Comparison of ENCODE assay signal across 8 cellular contexts in genomic region chr3:184175981-184176376, GRCh38. TPM values are rescaled to one million over a fixed set of nuclear protein-coding genes. Genes with fewer than 3 reads are reported as not detected.
DNase-seq lines count a peak whose midpoint lies in the region; ATAC-seq, FAIRE-seq and TF ChIP-seq lines count a peak whose summit lies in the region.

No MANE protein-coding gene starts in this region.

- H3K36me3 ChIP-seq in HCT116 (ENCODE audit: control insufficient read depth in 1 of 2, insufficient read depth in 2 of 2, low read length in 2 of 2) (peaks cover 28 to 42% of the 10 kb centered on the region in 2 experiments), hepatocyte (replicated peaks; ENCODE audit: insufficient read depth, low read depth) (peaks cover 7% of the 10 kb centered on the region), small intestine (ENCODE audit: control insufficient read depth in 2 of 2, insufficient read depth in 2 of 2, low read length in 2 of 2) (peaks cover 10 to 13% of the 10 kb centered on the region in 2 donors)

- no peak for TF ChIP-seq POLR2A in HCT116 (IDR thresholded peaks at IDR 0.05; ENCODE audit: borderline replicate concordance, extremely low read depth, insufficient read depth, insufficient read length)

- CTCF ChIA-PET in HCT116 (lab: Charles Lee), result interaction anchor here (0.6 to 1.6 kb wide), 3 partner anchors 10 to 280 kb away, joined by 4 to 5 read pairs (median 4); partner anchors contain the start of genes ABCF3 and EEF1AKMT4
- CTCF ChIA-PET in activated CD4-positive, alpha-beta memory T cell treated with anti-CD3 and anti-CD28 coated beads, Interleukin-2, amount 10 ng/mL, durations not matched to agents 7 days and 5 days (lab: Charles Lee), result interaction anchor here (1.4 kb wide), 1 partner anchor 10 kb away, joined by 3 read pairs; the partner anchor contains the start of gene ABCF3

- H3K27me3 Mint-ChIP-seq in activated CD4-positive, alpha-beta memory T cell treated with anti-CD3 and anti-CD28 coated beads, Interleukin-2, amount 10 ng/mL, durations not matched to agents 7 days and 5 days, result no peaks in the 10 kb centered on the region

- no peaks in the 10 kb centered on the region for H3K9me3 ChIP-seq in HCT116 (ENCODE audit: control insufficient read depth in 1 of 2, insufficient read depth in 1 of 2, low read depth in 1 of 2, low read length in 2 of 2)
- no peaks in the 10 kb centered on the region for H3K9me3 ChIP-seq in hepatocyte (ENCODE audit: low read depth)
- H3K9me3 ChIP-seq in small intestine (ENCODE audit: control insufficient read depth, low read depth), result no peaks in the 10 kb centered on the region

- POLR2A ChIA-PET in HCT116 (lab: Charles Lee), result interaction anchor here (1.2 kb wide), 2 partner anchors 8 to 10 kb away, joined by 4 to 12 read pairs; partner anchors contain the start of gene ABCF3
- POLR2A ChIA-PET in activated CD4-positive, alpha-beta memory T cell treated with anti-CD3 and anti-CD28 coated beads, Interleukin-2, amount 10 ng/mL, durations not matched to agents 7 days and 5 days (lab: Charles Lee), result interaction anchor here (1.7 to 5.6 kb wide), 3 partner anchors 8 to 349 kb away, joined by 4 to 36 read pairs (median 14); partner anchors contain the start of gene ABCF3

- peak overlapping the region; percentile 96 for H3K9ac ChIP-seq in HCT116 (ENCODE audit: low read length)

- WGBS in hepatocyte (ENCODE audit: low lambda C conversion rate, missing lambda C conversion rate), result 17% methylated on average over 3 of the region's 3 CpGs
- 38 to 45% (median 44%) methylated on average over 3 of the region's 3 CpGs for WGBS in small intestine, 3 donors

- H3K4me3 ChIP-seq in HCT116 (replicated peaks in 1 of 2; ENCODE audit: low read depth in 1 of 2, low read length in 2 of 2) (peak overlapping the region; percentile 96), hepatocyte (peak overlapping the region; percentile 41), small intestine (ENCODE audit: low read depth in 1 of 2, low read length in 2 of 2) (peak overlapping the region in 1 of 2 donors; percentile 85)

- H3K36me3 Mint-ChIP-seq in activated CD4-positive, alpha-beta memory T cell treated with anti-CD3 and anti-CD28 coated beads, Interleukin-2, amount 10 ng/mL, durations not matched to agents 7 days and 5 days (ENCODE audit: low read depth), result peaks cover 47% of the 10 kb centered on the region

- intact Hi-C loops in HCT116 (cut with micrococcal nuclease), result loop anchor here (2.0 kb wide), 2 partner anchors 41 to 73 kb away; partner anchors contain the start of genes ALG3, EEF1AKMT4 and EIF2B5

- H3K4me1 Mint-ChIP-seq in activated CD4-positive, alpha-beta memory T cell treated with anti-CD3 and anti-CD28 coated beads, Interleukin-2, amount 10 ng/mL, durations not matched to agents 7 days and 5 days, result peaks cover 33% of the 10 kb centered on the region

- H3K4me1 ChIP-seq in HCT116 (ENCODE audit: control insufficient read depth in 1 of 2, insufficient read depth in 2 of 2, low read length in 2 of 2) (peaks cover 10 to 30% of the 10 kb centered on the region in 2 experiments), hepatocyte (ENCODE audit: insufficient read depth) (peaks cover 13% of the 10 kb centered on the region), small intestine (ENCODE audit: control insufficient read depth in 2 of 2, insufficient read depth in 1 of 2, low read depth in 1 of 2, low read length in 1 of 2) (peaks cover 9 to 12% of the 10 kb centered on the region in 2 donors)

- FAIRE-seq in small intestine (lab: Jason Lieb, UNC), result no peak

- peak overlapping the region; percentile 97 for H3K4me3 Mint-ChIP-seq in activated CD4-positive, alpha-beta memory T cell treated with anti-CD3 and anti-CD28 coated beads, Interleukin-2, amount 10 ng/mL, durations not matched to agents 7 days and 5 days

- BruUV-seq in HCT116 (replicated peaks; lab: Mats Ljungman, UMichigan), result TSS peak; percentile 87

- H3K9me2 ChIP-seq in HCT116 (ENCODE audit: insufficient read depth) (no peaks in the 10 kb centered on the region), hepatocyte (replicated peaks; ENCODE audit: insufficient read depth) (no peaks in the 10 kb centered on the region)

- TF ChIP-seq CTCF in HCT116 (IDR thresholded peaks at IDR 0.05 in 2 of 3, conservative IDR thresholded peaks at IDR 0.05 in 1 of 3; ENCODE audit: borderline replicate concordance in 1 of 3, insufficient read depth in 1 of 3, low read depth in 2 of 3, low read length in 2 of 3), result no peak
- TF ChIP-seq CTCF in hepatocyte (IDR thresholded peaks at IDR 0.05; ENCODE audit: poor library complexity), result no peak

- H3K27ac Mint-ChIP-seq in activated CD4-positive, alpha-beta memory T cell treated with anti-CD3 and anti-CD28 coated beads, Interleukin-2, amount 10 ng/mL, durations not matched to agents 7 days and 5 days, result peak overlapping the region; percentile 83

- H3K9me3 Mint-ChIP-seq in activated CD4-positive, alpha-beta memory T cell treated with anti-CD3 and anti-CD28 coated beads, Interleukin-2, amount 10 ng/mL, durations not matched to agents 7 days and 5 days, result no peaks in the 10 kb centered on the region

- DNase-seq in HCT116 (ENCODE audit: low read depth, low spot score) (no peak), hepatocyte (ENCODE audit: low spot score) (no peak), small intestine (no peak), SIG-M5 treated with dmso at 0.1 percent for 504 hours (lab: John Stamatoyannopoulos, UW; ENCODE audit: unreplicated experiment) (no peak), RKO (ENCODE audit: low spot score) (no peak), NCI-H1417 (lab: John Stamatoyannopoulos, UW) (no peak), superior temporal gyrus (ENCODE audit: extremely low spot score) (no peak)
- DNase-seq in activated CD4-positive, alpha-beta memory T cell treated with anti-CD3 and anti-CD28 coated beads, Interleukin-2, amount 10 ng/mL, durations not matched to agents 7 days and 5 days, result no peak

- H3K27me3 ChIP-seq in HCT116 (ENCODE audit: insufficient read depth, low read length) (no peaks in the 10 kb centered on the region), hepatocyte (no peaks in the 10 kb centered on the region), small intestine (ENCODE audit: control insufficient read depth in 2 of 2, insufficient read depth in 2 of 2, low read length in 2 of 2) (no peaks in the 10 kb centered on the region)

- RAD21 ChIA-PET in HCT116 (lab: Charles Lee; ENCODE audit: low non-redundant PET in 1 of 2, low total read pairs in 2 of 2, uncharacterized antibody in 2 of 2, unreplicated experiment in 2 of 2), result interaction anchor here in 1 of 2 experiments (0.6 kb wide), 1 partner anchor 16 kb away, joined by 3 read pairs; no protein-coding TSS in a partner anchor

- H3K79me2 ChIP-seq in HCT116 (ENCODE audit: insufficient read depth, low read length) (peaks cover 51% of the 10 kb centered on the region), hepatocyte (peaks cover 43% of the 10 kb centered on the region)

- H2AFZ ChIP-seq in HCT116 (ENCODE audit: low read depth, low read length, poor library complexity, severe bottlenecking), result no peak overlapping the region
- H2AFZ ChIP-seq in hepatocyte, result peak overlapping the region; percentile 25

- H3K4me2 ChIP-seq in HCT116 (ENCODE audit: low read length) (peak overlapping the region; percentile 89), hepatocyte (peak overlapping the region; percentile 97)

- TF ChIP-seq RAD21 in HCT116 (IDR thresholded peaks at IDR 0.05; ENCODE audit: low read depth), result no peak

- peak; percentile 17 for ATAC-seq in HCT116

- no peaks in the 10 kb centered on the region for H4K20me1 ChIP-seq in HCT116 (ENCODE audit: insufficient read depth)
- H4K20me1 ChIP-seq in hepatocyte (ENCODE audit: insufficient read depth, poor library complexity, severe bottlenecking), result peaks cover 21% of the 10 kb centered on the region

- H3K27ac ChIP-seq in HCT116 (ENCODE audit: low read depth, low read length) (peak overlapping the region; percentile 92), hepatocyte (peak overlapping the region; percentile 90), small intestine (ENCODE audit: low read depth in 1 of 2, low read length in 1 of 2) (peak overlapping the region; percentile 61 to 82)

TF ChIP-seq in HCT116, 20 proteins besides CTCF, POLR2A, EP300 and RAD21 (continues in another document):
- TF ChIP-seq CBX3 (IDR thresholded peaks at IDR 0.05; ENCODE audit: low read depth) (no peak), EZH2 (IDR thresholded peaks at IDR 0.05) (no peak), TCF7L2 (IDR thresholded peaks at IDR 0.05; ENCODE audit: borderline replicate concordance, extremely low read depth, insufficient read depth, insufficient read length) (no peak), CEBPB (IDR thresholded peaks at IDR 0.05; ENCODE audit: low read depth) (no peak)

RNA-seq across cellular contexts. Expression of gene AP2M1, which starts 1.3 kb away (rescaled TPM):
- total RNA-seq in HCT116 (2021; ENCODE audit: unreplicated experiment) (353 TPM), hepatocyte (222 and 243 TPM in 2 replicates)
- polyA plus RNA-seq in HCT116 (2012), result 469 and 537 TPM in 2 replicates
- total RNA-seq in activated CD4-positive, alpha-beta memory T cell treated with anti-CD3 and anti-CD28 coated beads, Interleukin-2, amount 10 ng/mL, durations not matched to agents 7 days and 5 days, result 100 to 1,000 TPM; 206 to 218 TPM
- polyA plus RNA-seq in hepatocyte (389 and 436 TPM in 2 replicates), small intestine (100 to 1,000 TPM; 240 to 283 (median 280) TPM)

RNA-seq across cellular contexts. Expression of gene ABCF3, which starts 10.0 kb away (rescaled TPM):
- 74.6 TPM for total RNA-seq in HCT116 (2021; ENCODE audit: unreplicated experiment)
- 59.5 and 63.4 TPM in 2 replicates for polyA plus RNA-seq in HCT116 (2012)
- 10 to 100 TPM; 53.7 to 60.1 TPM for total RNA-seq in activated CD4-positive, alpha-beta memory T cell treated with anti-CD3 and anti-CD28 coated beads, Interleukin-2, amount 10 ng/mL, durations not matched to agents 7 days and 5 days
- 31.6 and 33.1 TPM in 2 replicates for total RNA-seq in hepatocyte
- 62.7 and 68.8 TPM in 2 replicates for polyA plus RNA-seq in hepatocyte
- 10 to 100 TPM; 43.7 to 93.5 (median 61.6) TPM for polyA plus RNA-seq in small intestine

RNA-seq across cellular contexts. Expression of gene DVL3, which starts 20.8 kb away (rescaled TPM):
- total RNA-seq in HCT116 (2021; ENCODE audit: unreplicated experiment) (60.7 TPM), hepatocyte (45.9 and 49.1 TPM in 2 replicates)
- polyA plus RNA-seq in HCT116 (2012), result 47.4 and 54.3 TPM in 2 replicates
- total RNA-seq in activated CD4-positive, alpha-beta memory T cell treated with anti-CD3 and anti-CD28 coated beads, Interleukin-2, amount 10 ng/mL, durations not matched to agents 7 days and 5 days, result 10 to 100 TPM; 33.2 to 40.7 TPM
- polyA plus RNA-seq in hepatocyte (121 and 154 TPM in 2 replicates), small intestine (10 to 100 TPM; 33.5 to 35.6 (median 35.0) TPM)

RNA-seq across cellular contexts. Expression of gene EIF2B5, which starts 40.8 kb away (rescaled TPM):
- total RNA-seq in HCT116 (2021; ENCODE audit: unreplicated experiment) (50.3 TPM), hepatocyte (34.6 and 35.0 TPM in 2 replicates)
- 37.1 and 41.4 TPM in 2 replicates for polyA plus RNA-seq in HCT116 (2012)
- 10 to 100 TPM; 45.9 to 47.8 TPM for total RNA-seq in activated CD4-positive, alpha-beta memory T cell treated with anti-CD3 and anti-CD28 coated beads, Interleukin-2, amount 10 ng/mL, durations not matched to agents 7 days and 5 days
- polyA plus RNA-seq in hepatocyte (35.6 and 41.0 TPM in 2 replicates), small intestine (10 to 100 TPM; 33.8 to 43.4 (median 34.3) TPM)

RNA-seq across cellular contexts. Expression of gene VWA5B2, which starts 53.4 kb away (rescaled TPM):
- 10.6 TPM for total RNA-seq in HCT116 (2021; ENCODE audit: unreplicated experiment)
- polyA plus RNA-seq in HCT116 (2012), result 5.9 and 6.0 TPM in 2 replicates
- total RNA-seq in activated CD4-positive, alpha-beta memory T cell treated with anti-CD3 and anti-CD28 coated beads, Interleukin-2, amount 10 ng/mL, durations not matched to agents 7 days and 5 days, result not detected
- total RNA-seq in hepatocyte, result 0.40 and 3.2 TPM in 2 replicates
- polyA plus RNA-seq in hepatocyte, result 1.0 and 1.5 TPM in 2 replicates
- polyA plus RNA-seq in small intestine, result 1 to 10 TPM; 1.4 to 3.2 (median 1.8) TPM
